In genomic region chr7:75054744-75055527, GRCh38 we compare ENCODE assay signal across 10 cellular contexts.
DNase-seq lines count a peak whose midpoint lies in the region; ATAC-seq lines count a peak whose summit lies in the region.
"Had no signal": no experiment of that assay in that cellular context is flagged by ENCODE, and none has a peak within 500 bp of the region (broad histone marks: within the 10 kb centered on the region; RNA-seq: fewer than 3 reads in every experiment).

No MANE protein-coding gene starts in this region.

- peak; percentile 10 for DNase-seq in HS-5 (ENCODE audit: low read depth)
- peak; percentile 65 for DNase-seq in dedifferentiated amniotic fluid mesenchymal stem cell (ENCODE audit: extremely low spot score)
- DNase-seq in left kidney (ENCODE audit: low read depth, low spot score), result peak; percentile 9
- DNase-seq in superior temporal gyrus (ENCODE audit: extremely low spot score), result peak; percentile 70
- DNase-seq in NCI-H524 (lab: John Stamatoyannopoulos, UW), result no peak
- DNase-seq in NCI-H1436 treated with DMSO at 0.1 percent for 48 hours (lab: John Stamatoyannopoulos, UW), result no peak
- no peak for DNase-seq in NCI-H1694 treated with DMSO at 0.1 percent for 48 hours (lab: John Stamatoyannopoulos, UW)
- DNase-seq: activated T-cell treated with anti-CD3 and anti-CD28 coated beads, Interleukin-2, amount 50 U/mL, for 1 hour had no signal

- no peak for ATAC-seq in HG02642 (IDR thresholded peaks at IDR 0.05; ENCODE audit: poor library complexity, unreplicated experiment)
- ATAC-seq: GM12878 had no signal

Comparison
In these comparisons a context has a peak if more than half of its experiments do, and no peak if none do; other contexts are left out.
1. DNase-seq: peak in HS-5 (single experiment), dedifferentiated amniotic fluid mesenchymal stem cell (single experiment), left kidney (single experiment) and superior temporal gyrus (single experiment); none in NCI-H524 (0 of 2), NCI-H1436 treated with DMSO at 0.1 percent for 48 hours (single experiment) and NCI-H1694 treated with DMSO at 0.1 percent for 48 hours (single experiment).